Comparison of ENCODE assay signal across 8 cellular contexts in genomic region chr20:36093804-36094145, GRCh38.
DNase-seq lines count a peak whose midpoint lies in the region; ATAC-seq and TF ChIP-seq lines count a peak whose summit lies in the region.

No MANE protein-coding gene starts in this region.

- H3K4me3 Mint-ChIP-seq in activated naive CD4-positive, alpha-beta T cell treated with anti-CD3 and anti-CD28 coated beads for 36 hours: peak overlapping the region; percentile 50

- no peak overlapping the region for H2BK120ac ChIP-seq in mesendoderm (ENCODE audit: low read depth, low read length)

- no peak for TF ChIP-seq CTCF in cardiac fibroblast (IDR thresholded peaks at IDR 0.05; ENCODE audit: low read depth, low read length)

- peaks cover 35% of the 10 kb centered on the region for H3K27me3 Mint-ChIP-seq in activated naive CD4-positive, alpha-beta T cell treated with anti-CD3 and anti-CD28 coated beads for 36 hours (ENCODE audit: low read depth)

- no peak for DNase-seq in activated naive CD4-positive, alpha-beta T cell treated with anti-CD3 and anti-CD28 coated beads for 36 hours
- DNase-seq in activated naive CD4-positive, alpha-beta T cell (lab: John Stamatoyannopoulos, UW): no peak
- DNase-seq in cardiac fibroblast (ENCODE audit: low read depth in 2 of 2) (no peak), mesendoderm (no peak), NCI-H1105 (lab: John Stamatoyannopoulos, UW) (no peak)
- DNase-seq in central memory CD4-positive, alpha-beta T cell: no peak

- no peak overlapping the region for H4K8ac ChIP-seq in mesendoderm (ENCODE audit: low read depth, low read length)

- no peak overlapping the region for H4K5ac ChIP-seq in mesendoderm (ENCODE audit: low read length)

- no peaks in the 10 kb centered on the region for H3K79me2 ChIP-seq in mesendoderm (ENCODE audit: control insufficient read depth, insufficient read depth, low read length)

- no peak overlapping the region for H3K4me2 ChIP-seq in mesendoderm (ENCODE audit: low read length)

- no peak overlapping the region for H3K4ac ChIP-seq in mesendoderm (ENCODE audit: low read depth, low read length)

- intact Hi-C loops in activated naive CD4-positive, alpha-beta T cell treated with anti-CD3 and anti-CD28 coated beads for 36 hours (cut with micrococcal nuclease): no loop called here

- no peak for ATAC-seq in GM21423 (IDR thresholded peaks at IDR 0.05; ENCODE audit: unreplicated experiment)

- no peak overlapping the region for H2BK15ac ChIP-seq in mesendoderm (replicated peaks; ENCODE audit: low read depth)

- H3K27ac ChIP-seq in mesendoderm (ENCODE audit: low read depth, low read length) (no peak overlapping the region), urinary bladder (ENCODE audit: low read depth) (peak overlapping the region; percentile 83)

- no peaks in the 10 kb centered on the region for H3K36me3 Mint-ChIP-seq in activated naive CD4-positive, alpha-beta T cell treated with anti-CD3 and anti-CD28 coated beads for 36 hours (ENCODE audit: low read depth)

- H3K36me3 ChIP-seq in mesendoderm (ENCODE audit: control insufficient read depth, insufficient read depth, low read length) (no peaks in the 10 kb centered on the region), urinary bladder (ENCODE audit: insufficient read depth) (no peaks in the 10 kb centered on the region)

- H3K27ac Mint-ChIP-seq in activated naive CD4-positive, alpha-beta T cell treated with anti-CD3 and anti-CD28 coated beads for 36 hours: no peak overlapping the region

- H3K79me1 ChIP-seq in mesendoderm (ENCODE audit: low read length): no peaks in the 10 kb centered on the region

- no peak overlapping the region for H3K18ac ChIP-seq in mesendoderm (ENCODE audit: low read length)

- CTCF ChIA-PET in activated naive CD4-positive, alpha-beta T cell treated with anti-CD3 and anti-CD28 coated beads for 36 hours (lab: Charles Lee): interaction anchor here (0.9 to 1.1 kb wide), 2 partner anchors 45 to 101 kb away, joined by 3 to 6 read pairs; no protein-coding TSS in a partner anchor

- peaks cover 12% of the 10 kb centered on the region for H3K4me1 Mint-ChIP-seq in activated naive CD4-positive, alpha-beta T cell treated with anti-CD3 and anti-CD28 coated beads for 36 hours (ENCODE audit: low read depth)

- H3K9ac ChIP-seq in mesendoderm (ENCODE audit: low read length): peak overlapping the region; percentile 66

- H3K27me3 ChIP-seq in mesendoderm (ENCODE audit: insufficient read depth, low read length, poor library complexity): no peaks in the 10 kb centered on the region

- no peak overlapping the region for H2AK5ac ChIP-seq in mesendoderm (ENCODE audit: low read length)

- H3K4me1 ChIP-seq in mesendoderm (ENCODE audit: control insufficient read depth, low read depth, low read length) (peaks cover 21% of the 10 kb centered on the region), urinary bladder (ENCODE audit: insufficient read depth) (peaks cover 2% of the 10 kb centered on the region)

- WGBS in mesendoderm (ENCODE audit: extremely low coverage, insufficient coverage, low lambda C conversion rate): no CpG with 5 or more reads among the region's 2 CpGs
- WGBS in urinary bladder: 2% methylated on average over 2 of the region's 2 CpGs

- no peak overlapping the region for H3K23ac ChIP-seq in mesendoderm (ENCODE audit: low read length)

- peak overlapping the region; percentile 67 for H3K56ac ChIP-seq in mesendoderm (ENCODE audit: low read length)

- H3K9me3 Mint-ChIP-seq in activated naive CD4-positive, alpha-beta T cell treated with anti-CD3 and anti-CD28 coated beads for 36 hours: no peaks in the 10 kb centered on the region

- H3K4me3 ChIP-seq in cardiac fibroblast (replicated peaks in 1 of 2; ENCODE audit: low read depth in 2 of 2, low read length in 2 of 2): peak overlapping the region; percentile 84 to 87
- H3K4me3 ChIP-seq in mesendoderm (ENCODE audit: low read length): no peak overlapping the region
- H3K4me3 ChIP-seq in urinary bladder (ENCODE audit: low read depth, low read length): peak overlapping the region; percentile 80

- H2BK5ac ChIP-seq in mesendoderm (ENCODE audit: low read length): no peak overlapping the region
